In the genomic region with DNA sequence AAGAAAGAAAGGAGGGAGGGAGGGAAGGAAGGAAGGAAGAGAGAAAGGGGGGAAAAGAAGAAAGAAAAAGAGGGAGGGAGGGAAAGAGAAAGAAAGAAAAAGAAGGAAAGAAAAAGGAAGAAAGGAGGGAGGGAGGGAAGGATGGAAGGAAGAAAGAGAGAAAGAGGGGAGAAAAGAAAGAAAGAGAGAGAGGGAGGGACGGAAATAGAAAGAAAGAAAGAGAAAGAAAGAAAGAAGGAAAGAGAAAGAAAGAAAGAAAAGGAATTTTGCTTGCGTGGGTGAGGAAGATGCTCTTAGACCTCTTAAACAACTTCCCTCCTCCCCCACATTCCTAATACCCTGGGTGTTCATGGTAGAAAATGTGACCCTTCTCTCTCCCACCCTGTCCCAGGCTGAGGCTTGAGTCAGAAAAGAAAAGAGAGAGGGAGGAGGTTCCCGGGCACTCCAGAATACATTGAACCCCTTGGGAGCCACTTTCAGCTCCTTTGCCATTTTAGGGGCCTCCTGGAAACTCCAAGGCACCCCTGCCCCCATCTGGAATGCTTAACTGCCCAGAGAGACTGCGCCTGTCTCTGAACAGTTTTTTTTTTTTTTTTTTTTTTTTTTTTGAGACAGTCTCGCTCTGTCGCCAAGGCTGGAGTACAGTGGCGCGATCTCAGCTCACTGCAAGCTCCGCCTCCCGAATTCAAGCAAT, we compare ENCODE assay signal across 15 cellular contexts. TPM values are rescaled to one million over a fixed set of nuclear protein-coding genes. Genes with fewer than 3 reads are reported as not detected.
DNase-seq lines count a peak whose midpoint lies in the region; ATAC-seq and TF ChIP-seq lines count a peak whose summit lies in the region.
"Had no signal": no experiment of that assay in that cellular context is flagged by ENCODE, and none has a peak within 500 bp of the region (broad histone marks: within the 10 kb centered on the region; RNA-seq: fewer than 3 reads in every experiment).

No MANE protein-coding gene starts in this region.

- H3K27me3 ChIP-seq in effector memory CD4-positive, alpha-beta T cell (replicated peaks; ENCODE audit: control insufficient read depth, insufficient read depth, low read length, poor library complexity, severe bottlenecking) = peaks cover 5% of the 10 kb centered on the region
- H3K27me3 ChIP-seq: adrenal gland had no signal

- H3K4me1 ChIP-seq in effector memory CD4-positive, alpha-beta T cell (ENCODE audit: control insufficient read depth, insufficient read depth, low read length, poor library complexity, severe bottlenecking) = peaks cover 2% of the 10 kb centered on the region

- TF ChIP-seq CTCF in fibroblast of pulmonary artery (IDR thresholded peaks at IDR 0.05; ENCODE audit: low read length, missing control alignments) (no peak), retinal pigment epithelial cell (conservative IDR thresholded peaks at IDR 0.05; ENCODE audit: low read depth, low read length) (no peak), RWPE1 (conservative IDR thresholded peaks at IDR 0.05; ENCODE audit: low read depth) (no peak)

- POLR2A ChIA-PET in RWPE1 (lab: Yijun Ruan, JAX; ENCODE audit: low non-redundant PET) = interaction anchor here (0.6 kb wide), 1 partner anchor 82 kb away, joined by 5 read pairs; no protein-coding TSS in a partner anchor

- ATAC-seq in HG02938 (IDR thresholded peaks at IDR 0.05; ENCODE audit: unreplicated experiment) (no peak), left colon (no peak)
- ATAC-seq: HCT116; stimulated activated naive CD8-positive, alpha-beta T cell treated with anti-CD3 and anti-CD28 coated beads, Interleukin-15, Interleukin-2, amounts not matched to agents 100 U/mL and 50 U/mL, for 24 hours had no signal

- no peaks in the 10 kb centered on the region for H3K9me3 ChIP-seq in SK-N-MC (ENCODE audit: low read depth, low read length)
- H3K9me3 ChIP-seq in effector memory CD4-positive, alpha-beta T cell (ENCODE audit: control insufficient read depth, low read length) = no peaks in the 10 kb centered on the region
- H3K9me3 ChIP-seq: adrenal gland had no signal

- H3K27ac ChIP-seq in SK-N-MC (peak overlapping the region; percentile 97), RWPE1 (no peak overlapping the region)
- no peak overlapping the region for H3K27ac ChIP-seq in effector memory CD4-positive, alpha-beta T cell (ENCODE audit: insufficient read depth, low read length, poor library complexity, severe bottlenecking)

- no peaks in the 10 kb centered on the region for H3K36me3 ChIP-seq in SK-N-MC (ENCODE audit: insufficient read depth, low read length)
- H3K36me3 ChIP-seq in effector memory CD4-positive, alpha-beta T cell (ENCODE audit: control insufficient read depth, insufficient read depth, low read length) = no peaks in the 10 kb centered on the region
- H3K36me3 ChIP-seq: adrenal gland had no signal

- intact Hi-C loops in left colon (cut with DNase I, micrococcal nuclease) = loop anchor here in 1 of 2 donors (5.0 kb wide), 1 partner anchor 155 kb away; no protein-coding TSS in a partner anchor

- CTCF ChIA-PET in RWPE1 (lab: Yijun Ruan, JAX) = no interaction called here

- H3K9ac ChIP-seq in SK-N-MC (ENCODE audit: insufficient read length) = peak overlapping the region; percentile 75

- H3K4me3 ChIP-seq in SK-N-MC (peak overlapping the region; percentile 69), fibroblast of pulmonary artery (replicated peaks; ENCODE audit: low read depth, low read length) (peak overlapping the region; percentile 13), retinal pigment epithelial cell (ENCODE audit: low read length) (peak overlapping the region; percentile 30)
- no peak overlapping the region for H3K4me3 ChIP-seq in effector memory CD4-positive, alpha-beta T cell (ENCODE audit: insufficient read depth, low read depth, low read length, poor library complexity, severe bottlenecking)
- H3K4me3 ChIP-seq: adrenal gland, lung had no signal

- DNase-seq in GM03348 (ENCODE audit: low spot score) (peak; percentile 33), SK-N-MC (ENCODE audit: low read depth, low spot score) (peak; percentile 57), fibroblast of pulmonary artery (ENCODE audit: low read depth) (peak; percentile 71), retinal pigment epithelial cell (ENCODE audit: low read depth) (no peak), left colon (no peak), RWPE1 (ENCODE audit: low spot score) (no peak)
- DNase-seq in effector memory CD4-positive, alpha-beta T cell = no peak
- DNase-seq: activated CD4-positive, alpha-beta memory T cell treated with anti-CD3 and anti-CD28 coated beads, Interleukin-2, amount 10 ng/mL, durations not matched to agents 7 days and 5 days; NCI-H1930; SHP77 treated with DMSO at 0.1 percent for 48 hours; stimulated activated naive CD8-positive, alpha-beta T cell treated with anti-CD3 and anti-CD28 coated beads, Interleukin-15, Interleukin-2, amounts not matched to agents 100 U/mL and 50 U/mL, for 24 hours had no signal

RNA-seq across cellular contexts. Expression of gene KANK3, which starts 9.2 kb away (rescaled TPM):
- 1 to 10 TPM; 2.4 to 2.6 TPM for total RNA-seq in left colon

RNA-seq across cellular contexts. Expression of gene ANGPTL4, which starts 11.7 kb away (rescaled TPM):
- total RNA-seq in left colon = 1 to 10 TPM; 3.2 TPM

RNA-seq across cellular contexts. Expression of gene RPS28, which starts 31.0 kb away (rescaled TPM):
- total RNA-seq in left colon = 1,000 to 10,000 TPM; 1,489 to 1,517 TPM

RNA-seq across cellular contexts. Expression of gene NDUFA7, which starts 31.1 kb away (rescaled TPM):
- total RNA-seq in left colon = 10 to 100 TPM; 49.3 to 59.6 TPM

RNA-seq across cellular contexts. Expression of gene RAB11B, which starts 37.9 kb away (rescaled TPM):
- total RNA-seq in left colon = 100 to 1,000 TPM; 112 to 135 TPM

Comparison
In these comparisons a context has a peak if more than half of its experiments do, and no peak if none do; other contexts are left out.
1. DNase-seq: peak in GM03348 (single experiment), SK-N-MC (single experiment) and fibroblast of pulmonary artery (single experiment); none in retinal pigment epithelial cell (single experiment), effector memory CD4-positive, alpha-beta T cell (0 of 3), left colon (0 of 2) and RWPE1 (single experiment).